ENCODE assay signal across 1 cellular context in the genomic region with DNA sequence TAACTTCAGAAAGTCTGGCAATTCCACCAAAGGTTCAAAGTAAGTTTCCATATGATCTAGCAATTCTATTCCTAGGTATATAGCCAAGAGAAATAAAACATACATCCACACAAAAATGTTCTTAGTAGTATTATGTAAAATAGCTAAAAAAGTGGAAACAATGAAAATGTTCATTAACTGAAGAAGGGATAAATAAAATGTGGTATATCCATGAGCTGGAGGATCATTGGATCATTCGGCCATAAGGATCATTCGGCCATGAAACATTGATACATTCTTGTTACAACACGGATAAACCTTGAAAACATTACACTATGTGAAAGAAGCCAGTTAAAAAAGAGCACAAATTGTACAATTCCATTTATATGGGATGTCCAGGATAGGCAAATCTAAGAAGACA.
TF ChIP-seq lines count a peak whose summit lies in the region.

No MANE protein-coding gene starts in this region.

TF ChIP-seq in GM12878, 131 proteins besides CTCF, POLR2A, EP300 and RAD21:
- TF ChIP-seq, protein P1, sequence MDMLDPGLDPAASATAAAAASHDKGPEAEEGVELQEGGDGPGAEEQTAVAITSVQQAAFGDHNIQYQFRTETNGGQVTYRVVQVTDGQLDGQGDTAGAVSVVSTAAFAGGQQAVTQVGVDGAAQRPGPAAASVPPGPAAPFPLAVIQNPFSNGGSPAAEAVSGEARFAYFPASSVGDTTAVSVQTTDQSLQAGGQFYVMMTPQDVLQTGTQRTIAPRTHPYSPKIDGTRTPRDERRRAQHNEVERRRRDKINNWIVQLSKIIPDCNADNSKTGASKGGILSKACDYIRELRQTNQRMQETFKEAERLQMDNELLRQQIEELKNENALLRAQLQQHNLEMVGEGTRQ (IDR thresholded peaks at IDR 0.05; ENCODE audit: borderline replicate concordance, low read depth, low read length), result no peak
- no peak for TF ChIP-seq BCL11A (IDR thresholded peaks at IDR 0.05; ENCODE audit: low read depth, low read length)
- TF ChIP-seq IKZF2 (IDR thresholded peaks at IDR 0.05), result no peak
- TF ChIP-seq CHD4 (IDR thresholded peaks at IDR 0.05), result no peak
- TF ChIP-seq IRF4 (IDR thresholded peaks at IDR 0.05; ENCODE audit: low read depth, low read length), result no peak
- no peak for TF ChIP-seq MEF2A (IDR thresholded peaks at IDR 0.05; ENCODE audit: insufficient read depth, low read depth, low read length)
- no peak for TF ChIP-seq DPF2 (IDR thresholded peaks at IDR 0.05)
- TF ChIP-seq NFIC (IDR thresholded peaks at IDR 0.05; ENCODE audit: low read depth, low read length), result no peak
- no peak for TF ChIP-seq KAT2A (conservative IDR thresholded peaks at IDR 0.05; ENCODE audit: control insufficient read depth, low read depth, low read length)
